In genomic region chr12:88643685-88644084, GRCh38 we compare ENCODE assay signal across 15 cellular contexts.
"Had no signal": no experiment of that assay in that cellular context is flagged by ENCODE, and none has a peak within 500 bp of the region (broad histone marks: within the 10 kb centered on the region; RNA-seq: fewer than 3 reads in every experiment).

No MANE protein-coding gene starts in this region.

- DNase-seq: activated CD4-positive, alpha-beta T cell treated with anti-CD3 and anti-CD28 coated beads, Interleukin-2, amount 50 U/mL, for 48 hours; activated CD4-positive, CD25-positive, alpha-beta regulatory T cell treated with anti-CD3 and anti-CD28 coated beads, Interleukin-2, amount 50 U/mL, for 72 hours; activated naive CD4-positive, alpha-beta T cell treated with Interleukin-2 at 50 U/mL for 16 hours; cerebellar nuclear complex; effector CD8-positive, alpha-beta T cell; hippocampal formation; nucleus accumbens; posterior cingulate gyrus; small intestine; stimulated activated naive CD8-positive, alpha-beta T cell treated with anti-CD3 and anti-CD28 coated beads, Interleukin-15, Interleukin-2, amounts not matched to agents 100 U/mL and 50 U/mL, for 24 hours; upper lobe of left lung had no signal

- H3K27me3 ChIP-seq: ascending aorta, breast epithelium, suprapubic skin, upper lobe of left lung had no signal

- H3K4me3 ChIP-seq: ascending aorta, breast epithelium, suprapubic skin, upper lobe of left lung had no signal

- ATAC-seq: activated T-helper 17 cell treated with anti-CD3 and anti-CD28 coated beads, Interleukin-2, amount 50 U/mL, for 72 hours; stimulated activated naive CD8-positive, alpha-beta T cell treated with anti-CD3 and anti-CD28 coated beads, Interleukin-15, Interleukin-2, amounts not matched to agents 100 U/mL and 50 U/mL, for 24 hours had no signal

- H3K27ac ChIP-seq: ascending aorta, upper lobe of left lung had no signal

- H3K4me1 ChIP-seq: ascending aorta, breast epithelium had no signal

- H3K9me3 ChIP-seq: ascending aorta, breast epithelium, suprapubic skin, upper lobe of left lung had no signal

- H3K36me3 ChIP-seq: ascending aorta, breast epithelium, suprapubic skin, upper lobe of left lung had no signal
